Comparison of ENCODE assay signal across 15 cellular contexts in the genomic region with DNA sequence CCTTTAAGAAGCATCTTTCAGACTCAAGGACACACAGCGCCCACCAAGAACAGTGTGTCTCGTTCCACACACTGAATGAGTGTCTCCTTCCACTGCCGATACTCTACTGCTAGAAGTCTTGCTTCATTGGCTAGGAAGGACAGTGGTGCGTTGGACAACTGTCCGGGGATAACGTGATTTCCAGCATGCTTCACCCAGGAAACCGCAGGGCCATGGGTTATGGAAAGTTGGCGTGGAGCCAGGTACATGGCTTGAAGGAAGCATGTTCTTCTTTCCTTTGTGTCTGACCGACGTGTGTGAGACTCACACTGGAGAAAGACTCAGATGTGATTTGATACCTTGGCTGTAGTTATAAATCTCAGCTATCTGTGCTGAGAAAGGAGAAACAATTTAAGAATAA.
DNase-seq lines count a peak whose midpoint lies in the region; ATAC-seq and TF ChIP-seq lines count a peak whose summit lies in the region.
"Had no signal": no experiment of that assay in that cellular context is flagged by ENCODE, and none has a peak within 500 bp of the region (broad histone marks: within the 10 kb centered on the region; RNA-seq: fewer than 3 reads in every experiment).

No MANE protein-coding gene starts in this region.

- no peaks in the 10 kb centered on the region for H3K4me1 ChIP-seq in upper lobe of left lung

- DNase-seq in NCI-H2196 (lab: John Stamatoyannopoulos, UW; ENCODE audit: unreplicated experiment) (peak; percentile 13), NCI-H2196 treated with DMSO at 0.1 percent for 48 hours (lab: John Stamatoyannopoulos, UW; ENCODE audit: unreplicated experiment) (no peak), globus pallidus (ENCODE audit: low spot score) (peak; percentile 5), mucosa of gallbladder (ENCODE audit: low spot score) (peak; percentile 33), upper lobe of left lung (no peak), 8988T (no peak), cerebellar nuclear complex (lab: John Stamatoyannopoulos, UW) (no peak)
- no peak for DNase-seq in stimulated activated CD8-positive, alpha-beta memory T cell treated with anti-CD3 and anti-CD28 coated beads, Interleukin-4, amount 100 ng/mL, for 48 hours
- DNase-seq: ACHN; activated CD8-positive, alpha-beta memory T cell treated with anti-CD3 and anti-CD28 coated beads for 24 hours; activated gamma-delta T cell; effector memory CD4-positive, alpha-beta T cell; kidney glomerular epithelial cell; naive thymus-derived CD8-positive, alpha-beta T cell; NCI-H2081 had no signal

- 60 to 69% methylated on average over 10 of the region's 10 CpGs for WGBS in upper lobe of left lung, 2 donors

- TF ChIP-seq CTCF in upper lobe of left lung (IDR thresholded peaks at IDR 0.05): no peak

- peak in 1 of 4 donors; percentile 36 for TF ChIP-seq EP300 in upper lobe of left lung (IDR thresholded peaks at IDR 0.05)

- no peak overlapping the region for H3K27ac ChIP-seq in upper lobe of left lung

- no peaks in the 10 kb centered on the region for H3K36me3 ChIP-seq in upper lobe of left lung

- no peak overlapping the region for H3K4me3 ChIP-seq in upper lobe of left lung

- H3K27me3 ChIP-seq in upper lobe of left lung: no peaks in the 10 kb centered on the region

- ATAC-seq in upper lobe of left lung (ENCODE audit: low FRiP score in 2 of 2): peak; percentile 21 to 52
- ATAC-seq: naive thymus-derived CD8-positive, alpha-beta T cell had no signal

- TF ChIP-seq POLR2A in upper lobe of left lung (IDR thresholded peaks at IDR 0.05): no peak

- H3K9me3 ChIP-seq in upper lobe of left lung: no peaks in the 10 kb centered on the region

Comparison
In these comparisons a context has a peak if more than half of its experiments do, and no peak if none do; other contexts are left out.
1. DNase-seq: peak in NCI-H2196 (single experiment), globus pallidus (single experiment) and mucosa of gallbladder (single experiment); none in NCI-H2196 treated with DMSO at 0.1 percent for 48 hours (single experiment), upper lobe of left lung (0 of 2), 8988T (single experiment), stimulated activated CD8-positive, alpha-beta memory T cell treated with anti-CD3 and anti-CD28 coated beads, Interleukin-4, amount 100 ng/mL, for 48 hours (single experiment) and cerebellar nuclear complex (0 of 2).